In the genomic region with DNA sequence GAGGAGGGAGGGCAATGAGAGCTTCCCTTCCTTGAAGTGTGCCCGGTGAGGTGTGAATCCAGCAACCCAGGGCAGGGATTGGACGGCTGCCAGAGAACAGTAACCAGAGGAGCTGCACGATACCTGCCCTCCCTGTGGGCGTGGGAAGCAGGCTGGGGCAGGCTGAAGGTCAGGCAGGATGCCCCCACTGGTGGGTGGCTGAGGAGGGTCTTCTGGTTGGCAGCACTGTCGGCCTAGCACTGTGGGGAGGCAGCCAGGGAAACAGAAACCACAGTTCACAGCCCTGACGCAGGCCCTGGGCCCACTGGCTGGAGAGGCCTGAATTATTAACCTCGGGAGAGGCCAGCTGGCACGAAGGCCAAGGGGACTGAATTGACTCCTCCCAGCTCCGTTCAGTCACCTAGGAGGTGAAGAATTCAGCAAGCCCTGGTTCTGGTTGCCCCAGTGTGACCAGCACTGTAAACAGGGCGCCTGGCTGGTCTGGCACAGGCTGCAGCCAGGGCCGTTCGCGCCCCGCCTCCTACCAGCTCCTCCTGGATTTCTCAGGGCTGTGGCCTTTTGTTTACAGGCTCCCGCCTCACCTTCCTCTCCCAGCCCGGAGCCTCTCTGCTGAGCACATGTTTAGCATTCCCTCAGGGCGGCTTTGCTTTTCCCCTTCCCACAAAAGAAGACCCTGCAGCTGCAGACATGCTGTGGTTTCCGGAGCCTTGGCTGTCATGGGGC, we compare ENCODE assay signal across 8 cellular contexts.
DNase-seq lines count a peak whose midpoint lies in the region; ATAC-seq and TF ChIP-seq lines count a peak whose summit lies in the region.

No MANE protein-coding gene starts in this region.

- no peaks in the 10 kb centered on the region for H3K9me3 Mint-ChIP-seq in nephron

- TF ChIP-seq POLR2A in HCT116 (IDR thresholded peaks at IDR 0.05; ENCODE audit: borderline replicate concordance, extremely low read depth, insufficient read depth, insufficient read length) = no peak

- H3K4me1 ChIP-seq in BLaER1 treated with 17β-estradiol and CSF1 and Interleukin-3, amounts not matched to agents 10 nM and 100 nM = peaks cover 38 to 56% (median 47%) of the 10 kb centered on the region in 10 experiments
- H3K4me1 ChIP-seq in HCT116 (ENCODE audit: control insufficient read depth in 1 of 2, insufficient read depth in 2 of 2, low read length in 2 of 2) = peaks cover 17 to 23% of the 10 kb centered on the region in 2 experiments
- H3K4me1 ChIP-seq in effector memory CD4-positive, alpha-beta T cell (ENCODE audit: control insufficient read depth, insufficient read depth, low read length, poor library complexity, severe bottlenecking) = no peaks in the 10 kb centered on the region

- no TSS peak for BruUV-seq in HCT116 (replicated peaks; lab: Mats Ljungman, UMichigan)

- H3K9me2 ChIP-seq in HCT116 (ENCODE audit: insufficient read depth) = no peaks in the 10 kb centered on the region

- POLR2A ChIA-PET in HCT116 (lab: Charles Lee) = interaction anchor here (0.8 kb wide), 1 partner anchor 11 kb away, joined by 4 read pairs; no protein-coding TSS in a partner anchor

- no peaks in the 10 kb centered on the region for H4K20me1 ChIP-seq in BLaER1 treated with 17β-estradiol and CSF1 and Interleukin-3, amounts not matched to agents 10 nM and 100 nM
- no peaks in the 10 kb centered on the region for H4K20me1 ChIP-seq in HCT116 (ENCODE audit: insufficient read depth)

- no peaks in the 10 kb centered on the region for H3K79me2 ChIP-seq in HCT116 (ENCODE audit: insufficient read depth, low read length)

- H2AFZ ChIP-seq in HCT116 (ENCODE audit: low read depth, low read length, poor library complexity, severe bottlenecking) = no peak overlapping the region

- H3K4me2 ChIP-seq in BLaER1 treated with 17β-estradiol and CSF1 and Interleukin-3, amounts not matched to agents 10 nM and 100 nM = peak overlapping the region; percentile 74 to 99 (median 93)
- H3K4me2 ChIP-seq in HCT116 (ENCODE audit: low read length) = peak overlapping the region; percentile 35; the same call in 1 of the 2 replicates

- no peaks in the 10 kb centered on the region for H3K36me3 ChIP-seq in BLaER1 treated with 17β-estradiol and CSF1 and Interleukin-3, amounts not matched to agents 10 nM and 100 nM
- H3K36me3 ChIP-seq in HCT116 (ENCODE audit: control insufficient read depth in 1 of 2, insufficient read depth in 2 of 2, low read length in 2 of 2) = no peaks in the 10 kb centered on the region
- no peaks in the 10 kb centered on the region for H3K36me3 ChIP-seq in effector memory CD4-positive, alpha-beta T cell (ENCODE audit: control insufficient read depth, insufficient read depth, low read length)

- peak overlapping the region; percentile 52 to 81 (median 73); a peak in 21 of 22 replicates for H3K27ac ChIP-seq in BLaER1 treated with 17β-estradiol and CSF1 and Interleukin-3, amounts not matched to agents 10 nM and 100 nM
- peak overlapping the region; percentile 13; the same call in 1 of the 2 replicates for H3K27ac ChIP-seq in HCT116 (ENCODE audit: low read depth, low read length)
- H3K27ac ChIP-seq in effector memory CD4-positive, alpha-beta T cell (ENCODE audit: insufficient read depth, low read length, poor library complexity, severe bottlenecking) = no peak overlapping the region

- peaks cover 22% of the 10 kb centered on the region for H3K4me1 Mint-ChIP-seq in nephron

- TF ChIP-seq CTCF in HCT116 (IDR thresholded peaks at IDR 0.05 in 2 of 3, conservative IDR thresholded peaks at IDR 0.05 in 1 of 3; ENCODE audit: borderline replicate concordance in 1 of 3, insufficient read depth in 1 of 3, low read depth in 2 of 3, low read length in 2 of 3) (no peak), nephron (IDR thresholded peaks at IDR 0.05; ENCODE audit: unreplicated experiment in 3 of 3) (no peak)

- H3K4me3 ChIP-seq in BLaER1 treated with 17β-estradiol and CSF1 and Interleukin-3, amounts not matched to agents 10 nM and 100 nM = peak overlapping the region in 6 of 10 experiments; percentile 24 to 46 (median 30); a peak in 10 of 20 replicates
- no peak overlapping the region for H3K4me3 ChIP-seq in HCT116 (replicated peaks in 1 of 2; ENCODE audit: low read depth in 1 of 2, low read length in 2 of 2)
- H3K4me3 ChIP-seq in effector memory CD4-positive, alpha-beta T cell (ENCODE audit: insufficient read depth, low read depth, low read length, poor library complexity, severe bottlenecking) = no peak overlapping the region

- no peak for TF ChIP-seq RAD21 in HCT116 (IDR thresholded peaks at IDR 0.05; ENCODE audit: low read depth)

- ATAC-seq in HCT116 (peak; percentile 68), esophagus mucosa (peak; percentile 89), GM19324 (IDR thresholded peaks at IDR 0.05; ENCODE audit: low FRiP score, unreplicated experiment) (no peak)

- DNase-seq in HCT116 (ENCODE audit: low read depth, low spot score) (no peak), NCI-H345 treated with DMSO at 0.1 percent for 48 hours (lab: John Stamatoyannopoulos, UW; ENCODE audit: unreplicated experiment) (peak; percentile 34), T1000 (lab: John Stamatoyannopoulos, UW) (no peak)
- no peak for DNase-seq in effector memory CD4-positive, alpha-beta T cell

- no peaks in the 10 kb centered on the region for H3K27me3 Mint-ChIP-seq in nephron (ENCODE audit: low read depth)

- no peaks in the 10 kb centered on the region for H3K9me3 ChIP-seq in BLaER1 treated with 17β-estradiol and CSF1 and Interleukin-3, amounts not matched to agents 10 nM and 100 nM (replicated peaks in 1 of 11)
- no peaks in the 10 kb centered on the region for H3K9me3 ChIP-seq in HCT116 (ENCODE audit: control insufficient read depth in 1 of 2, insufficient read depth in 1 of 2, low read depth in 1 of 2, low read length in 2 of 2)
- no peaks in the 10 kb centered on the region for H3K9me3 ChIP-seq in effector memory CD4-positive, alpha-beta T cell (ENCODE audit: control insufficient read depth, low read length)

- H3K27ac Mint-ChIP-seq in nephron = peak overlapping the region; percentile 88 to 91 (median 91)

- intact Hi-C loops in HCT116 (cut with micrococcal nuclease) = no loop called here

- no peaks in the 10 kb centered on the region for H3K27me3 ChIP-seq in BLaER1 treated with 17β-estradiol and CSF1 and Interleukin-3, amounts not matched to agents 10 nM and 100 nM
- H3K27me3 ChIP-seq in HCT116 (ENCODE audit: insufficient read depth, low read length) = no peaks in the 10 kb centered on the region
- no peaks in the 10 kb centered on the region for H3K27me3 ChIP-seq in effector memory CD4-positive, alpha-beta T cell (replicated peaks; ENCODE audit: control insufficient read depth, insufficient read depth, low read length, poor library complexity, severe bottlenecking)

- H3K4me3 Mint-ChIP-seq in nephron = peak overlapping the region in 1 of 3 experiments; percentile 12

- H3K9ac ChIP-seq in BLaER1 treated with 17β-estradiol and CSF1 and Interleukin-3, amounts not matched to agents 10 nM and 100 nM = peak overlapping the region; percentile 52 to 76 (median 72)
- 0 out of 2 replicates have a peak overlapping the region, but pooled peaks have one; percentile 11 for H3K9ac ChIP-seq in HCT116 (ENCODE audit: low read length)

- CTCF ChIA-PET in HCT116 (lab: Charles Lee) = no interaction called here

- H3K36me3 Mint-ChIP-seq in nephron (ENCODE audit: low read depth) = no peaks in the 10 kb centered on the region

- RAD21 ChIA-PET in HCT116 (lab: Charles Lee; ENCODE audit: low non-redundant PET in 1 of 2, low total read pairs in 2 of 2, uncharacterized antibody in 2 of 2, unreplicated experiment in 2 of 2) = no interaction called here

TF ChIP-seq in HCT116, 20 proteins besides CTCF, POLR2A, EP300 and RAD21:
- TF ChIP-seq EZH2 (IDR thresholded peaks at IDR 0.05) = no peak
- no peak for TF ChIP-seq SRF (IDR thresholded peaks at IDR 0.05; ENCODE audit: low read depth)
- no peak for TF ChIP-seq YY1 (IDR thresholded peaks at IDR 0.05; ENCODE audit: extremely low read depth, insufficient replicate concordance, low read depth, low read length)
- no peak for TF ChIP-seq ELF1 (IDR thresholded peaks at IDR 0.05; ENCODE audit: borderline replicate concordance, low read depth)
- TF ChIP-seq, protein P1, sequence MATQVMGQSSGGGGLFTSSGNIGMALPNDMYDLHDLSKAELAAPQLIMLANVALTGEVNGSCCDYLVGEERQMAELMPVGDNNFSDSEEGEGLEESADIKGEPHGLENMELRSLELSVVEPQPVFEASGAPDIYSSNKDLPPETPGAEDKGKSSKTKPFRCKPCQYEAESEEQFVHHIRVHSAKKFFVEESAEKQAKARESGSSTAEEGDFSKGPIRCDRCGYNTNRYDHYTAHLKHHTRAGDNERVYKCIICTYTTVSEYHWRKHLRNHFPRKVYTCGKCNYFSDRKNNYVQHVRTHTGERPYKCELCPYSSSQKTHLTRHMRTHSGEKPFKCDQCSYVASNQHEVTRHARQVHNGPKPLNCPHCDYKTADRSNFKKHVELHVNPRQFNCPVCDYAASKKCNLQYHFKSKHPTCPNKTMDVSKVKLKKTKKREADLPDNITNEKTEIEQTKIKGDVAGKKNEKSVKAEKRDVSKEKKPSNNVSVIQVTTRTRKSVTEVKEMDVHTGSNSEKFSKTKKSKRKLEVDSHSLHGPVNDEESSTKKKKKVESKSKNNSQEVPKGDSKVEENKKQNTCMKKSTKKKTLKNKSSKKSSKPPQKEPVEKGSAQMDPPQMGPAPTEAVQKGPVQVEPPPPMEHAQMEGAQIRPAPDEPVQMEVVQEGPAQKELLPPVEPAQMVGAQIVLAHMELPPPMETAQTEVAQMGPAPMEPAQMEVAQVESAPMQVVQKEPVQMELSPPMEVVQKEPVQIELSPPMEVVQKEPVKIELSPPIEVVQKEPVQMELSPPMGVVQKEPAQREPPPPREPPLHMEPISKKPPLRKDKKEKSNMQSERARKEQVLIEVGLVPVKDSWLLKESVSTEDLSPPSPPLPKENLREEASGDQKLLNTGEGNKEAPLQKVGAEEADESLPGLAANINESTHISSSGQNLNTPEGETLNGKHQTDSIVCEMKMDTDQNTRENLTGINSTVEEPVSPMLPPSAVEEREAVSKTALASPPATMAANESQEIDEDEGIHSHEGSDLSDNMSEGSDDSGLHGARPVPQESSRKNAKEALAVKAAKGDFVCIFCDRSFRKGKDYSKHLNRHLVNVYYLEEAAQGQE (IDR thresholded peaks at IDR 0.05; ENCODE audit: low read depth) = no peak
- TF ChIP-seq, protein P2, sequence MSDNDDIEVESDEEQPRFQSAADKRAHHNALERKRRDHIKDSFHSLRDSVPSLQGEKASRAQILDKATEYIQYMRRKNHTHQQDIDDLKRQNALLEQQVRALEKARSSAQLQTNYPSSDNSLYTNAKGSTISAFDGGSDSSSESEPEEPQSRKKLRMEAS (IDR thresholded peaks at IDR 0.05) = peak; percentile 31; the same call in 1 of the 2 replicates
- TF ChIP-seq ZFX (IDR thresholded peaks at IDR 0.05) = peak; percentile 66
- no peak for TF ChIP-seq SP1 (IDR thresholded peaks at IDR 0.05; ENCODE audit: low read depth)
- no peak for TF ChIP-seq TCF7L2 (IDR thresholded peaks at IDR 0.05; ENCODE audit: borderline replicate concordance, extremely low read depth, insufficient read depth, insufficient read length)
- TF ChIP-seq EZH2phosphoT487 (IDR thresholded peaks at IDR 0.05; ENCODE audit: borderline replicate concordance) = no peak
- no peak for TF ChIP-seq ZNF274 (IDR thresholded peaks at IDR 0.05; ENCODE audit: low read depth, low read length)
- no peak for TF ChIP-seq CBX3 (IDR thresholded peaks at IDR 0.05; ENCODE audit: low read depth)

Comparison
In these comparisons a context has a peak if more than half of its experiments do, and no peak if none do; other contexts are left out.
1. H3K4me3 ChIP-seq: peak in BLaER1 treated with 17β-estradiol and CSF1 and Interleukin-3, amounts not matched to agents 10 nM and 100 nM (6 of 10); none in HCT116 (0 of 2) and effector memory CD4-positive, alpha-beta T cell (single experiment).